ENCODE assay signal across 1 cellular context in genomic region chr22:23655891-23656475, GRCh38.
A peak's percentile ranks its signal among the peaks of the same experiment; 100 is the strongest.
TF ChIP-seq lines count a peak whose summit lies in the region.

No MANE protein-coding gene starts in this region.

TF ChIP-seq in HepG2, 621 proteins besides CTCF, POLR2A, EP300 and RAD21:
- peak; percentile 18; the same call in 1 of the 2 replicates for TF ChIP-seq ZNF687 (CRISPR knock-in tag; IDR thresholded peaks at IDR 0.05)
- no peak for TF ChIP-seq IRF2 (CRISPR knock-in tag; IDR thresholded peaks at IDR 0.05)
- TF ChIP-seq SP4 (CRISPR knock-in tag; IDR thresholded peaks at IDR 0.05): no peak
- no peak for TF ChIP-seq ZNF720 (CRISPR knock-in tag; IDR thresholded peaks at IDR 0.05)
- no peak for TF ChIP-seq SALL1 (CRISPR knock-in tag; IDR thresholded peaks at IDR 0.05)
- TF ChIP-seq PRPF4 (IDR thresholded peaks at IDR 0.05; ENCODE audit: low read depth, low read length, poor library complexity, severe bottlenecking): no peak
- TF ChIP-seq KDM3A (CRISPR knock-in tag; IDR thresholded peaks at IDR 0.05; ENCODE audit: low read depth): no peak
- TF ChIP-seq HNRNPL (IDR thresholded peaks at IDR 0.05; ENCODE audit: low read depth, low read length): no peak
